Comparison of ENCODE assay signal across 8 cellular contexts in genomic region chr17:37489197-37490001, GRCh38. TPM values are rescaled to one million over a fixed set of nuclear protein-coding genes. Genes with fewer than 3 reads are reported as not detected.
DNase-seq lines count a peak whose midpoint lies in the region; ATAC-seq and TF ChIP-seq lines count a peak whose summit lies in the region.

A gene with protein sequence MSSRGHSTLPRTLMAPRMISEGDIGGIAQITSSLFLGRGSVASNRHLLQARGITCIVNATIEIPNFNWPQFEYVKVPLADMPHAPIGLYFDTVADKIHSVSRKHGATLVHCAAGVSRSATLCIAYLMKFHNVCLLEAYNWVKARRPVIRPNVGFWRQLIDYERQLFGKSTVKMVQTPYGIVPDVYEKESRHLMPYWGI (plus strand): TSS chr17:37489891. CDS start chr17:37512273, 22,382 bp downstream.

- DNase-seq in Daoy (ENCODE audit: low read depth), result peak; percentile 90
- DNase-seq in LNCaP clone FGC (ENCODE audit: low read depth), result no peak
- DNase-seq in activated naive CD4-positive, alpha-beta T cell treated with anti-CD3 and anti-CD28 coated beads, Interleukin-2, amount 50 U/mL, for 16 hours, result peak; percentile 85
- peak; percentile 83 for DNase-seq in globus pallidus (ENCODE audit: low spot score)
- DNase-seq in omental fat pad (ENCODE audit: low spot score), result no peak
- DNase-seq in suprapubic skin (ENCODE audit: low spot score in 2 of 2), result peak; percentile 84 to 86

- H3K27ac ChIP-seq in suprapubic skin, result peak within 1 kb of the TSS; percentile 99

- H3K4me3 ChIP-seq in LNCaP clone FGC (ENCODE audit: low read depth, low read length), result peak within 1 kb of the TSS; percentile 76
- H3K4me3 ChIP-seq in suprapubic skin, result peak within 1 kb of the TSS; percentile 93

- 3% methylated on average over 24 of the region's 100 CpGs for WGBS in suprapubic skin

- no peaks in the 10 kb centered on the region for H3K9me3 ChIP-seq in suprapubic skin

- TF ChIP-seq EP300 in suprapubic skin (IDR thresholded peaks at IDR 0.05), result no peak

- ATAC-seq in GM21737 (IDR thresholded peaks at IDR 0.05; ENCODE audit: unreplicated experiment) (peak; percentile 64), SK-N-SH treated with all-trans-retinoic acid at 6 μM for 48 hours (peak; percentile 59), omental fat pad (ENCODE audit: low FRiP score) (peak; percentile 57)

- TF ChIP-seq CTCF in LNCaP clone FGC (IDR thresholded peaks at IDR 0.05; ENCODE audit: control insufficient read depth, extremely low read depth, insufficient read depth) (no peak), omental fat pad (IDR thresholded peaks at IDR 0.05) (no peak), suprapubic skin (IDR thresholded peaks at IDR 0.05) (no peak)

- no peaks in the 10 kb centered on the region for H3K27me3 ChIP-seq in suprapubic skin

- H3K36me3 ChIP-seq in suprapubic skin, result no peaks in the 10 kb centered on the region

- peaks cover 68% of the 10 kb centered on the region for H3K4me1 ChIP-seq in suprapubic skin

- TF ChIP-seq POLR2A in suprapubic skin (IDR thresholded peaks at IDR 0.05), result peak in 1 of 2 donors; percentile 79

TF ChIP-seq in SK-N-SH treated with all-trans-retinoic acid at 6 μM for 48 hours, 23 proteins besides CTCF, POLR2A, EP300 and RAD21:
- TF ChIP-seq ZC3H10 (CRISPR knock-in tag; IDR thresholded peaks at IDR 0.05) (no peak), CSDC2 (CRISPR knock-in tag; IDR thresholded peaks at IDR 0.05) (no peak)

RNA-seq across cellular contexts. Expression of the gene that starts here (rescaled TPM):
- total RNA-seq in Daoy (2014; rRNA removed; shearing (Covaris generic)), result 29.8 and 30.9 TPM in 2 replicates
- total RNA-seq in omental fat pad (10 to 100 TPM; 12.6 to 65.7 (median 30.6) TPM), suprapubic skin (100 to 1,000 TPM in 1 of 4 donors, 10 to 100 TPM in 3; 31.4 to 107 (median 68.5) TPM)

Comparison
In these comparisons a context has a peak if more than half of its experiments do, and no peak if none do; other contexts are left out.
1. DNase-seq: peak in Daoy (single experiment), activated naive CD4-positive, alpha-beta T cell treated with anti-CD3 and anti-CD28 coated beads, Interleukin-2, amount 50 U/mL, for 16 hours (single experiment), globus pallidus (single experiment) and suprapubic skin (2 of 2); none in LNCaP clone FGC (single experiment) and omental fat pad (single experiment).
2. Peak in every context shown above with its lines, with median percentiles within 50 percentile points of each other: ATAC-seq.